ENCODE assay signal across 15 cellular contexts in genomic region chr5:12017037-12017436, GRCh38.
"Had no signal": no experiment of that assay in that cellular context is flagged by ENCODE, and none has a peak within 500 bp of the region (broad histone marks: within the 10 kb centered on the region; RNA-seq: fewer than 3 reads in every experiment).

No MANE protein-coding gene starts in this region.

- DNase-seq: activated CD8-positive, alpha-beta memory T cell treated with anti-CD3 and anti-CD28 coated beads, Interleukin-2, amount 50 U/mL, for 4 hours; activated CD8-positive, alpha-beta T cell treated with anti-CD3 and anti-CD28 coated beads for 36 hours; activated naive CD8-positive, alpha-beta T cell treated with anti-CD3 and anti-CD28 coated beads, Interleukin-2, amount 10 ng/mL, durations not matched to agents 7 days and 5 days; activated T-cell treated with anti-CD3 and anti-CD28 coated beads, Interleukin-2, amount 50 U/mL, for 72 hours; foreskin melanocyte; head of caudate nucleus; left lung; nephron progenitor cell; sigmoid colon; stimulated activated CD4-positive, alpha-beta T cell treated with anti-CD3 and anti-CD28 coated beads, Interleukin-12 subunit alpha, Interleukin-12 subunit beta, amount 100 ng/mL, for 4 hours; stimulated activated CD8-positive, alpha-beta memory T cell treated with anti-CD3 and anti-CD28 coated beads, Interleukin-4, amount 100 ng/mL, for 48 hours had no signal

- ATAC-seq: activated CD8-positive, alpha-beta T cell treated with anti-CD3 and anti-CD28 coated beads for 36 hours; activated T-cell treated with anti-CD3 and anti-CD28 coated beads, Interleukin-2, amount 50 U/mL, for 72 hours; left lung had no signal

- FAIRE-seq: bronchial epithelial cell, islet of Langerhans had no signal

- H3K4me1 ChIP-seq: left lung, sigmoid colon had no signal

- H3K4me3 Mint-ChIP-seq: activated CD8-positive, alpha-beta T cell treated with anti-CD3 and anti-CD28 coated beads for 36 hours; activated naive CD8-positive, alpha-beta T cell treated with anti-CD3 and anti-CD28 coated beads, Interleukin-2, amount 10 ng/mL, durations not matched to agents 7 days and 5 days; activated T-cell treated with anti-CD3 and anti-CD28 coated beads, Interleukin-2, amount 50 U/mL, for 72 hours; memory B cell; nephron progenitor cell; stimulated activated naive CD8-positive, alpha-beta T cell treated with anti-CD3 and anti-CD28 coated beads, Interleukin-15, Interleukin-2, amounts not matched to agents 100 ng/mL and 50 ng/mL, for 24 hours had no signal

- H3K36me3 Mint-ChIP-seq: activated naive CD8-positive, alpha-beta T cell treated with anti-CD3 and anti-CD28 coated beads, Interleukin-2, amount 10 ng/mL, durations not matched to agents 7 days and 5 days; memory B cell had no signal

- H3K27ac ChIP-seq: left lung, sigmoid colon had no signal

- H3K4me3 ChIP-seq: left lung, sigmoid colon had no signal

- H3K9me3 ChIP-seq: sigmoid colon had no signal

- H3K9me3 Mint-ChIP-seq: nephron progenitor cell; stimulated activated naive CD8-positive, alpha-beta T cell treated with anti-CD3 and anti-CD28 coated beads, Interleukin-15, Interleukin-2, amounts not matched to agents 100 ng/mL and 50 ng/mL, for 24 hours had no signal

- H3K36me3 ChIP-seq: left lung, sigmoid colon had no signal

- H3K27me3 ChIP-seq: left lung, sigmoid colon had no signal

- H3K4me1 Mint-ChIP-seq: activated naive CD8-positive, alpha-beta T cell treated with anti-CD3 and anti-CD28 coated beads, Interleukin-2, amount 10 ng/mL, durations not matched to agents 7 days and 5 days; memory B cell had no signal

- H3K27me3 Mint-ChIP-seq: activated CD8-positive, alpha-beta T cell treated with anti-CD3 and anti-CD28 coated beads for 36 hours; activated naive CD8-positive, alpha-beta T cell treated with anti-CD3 and anti-CD28 coated beads, Interleukin-2, amount 10 ng/mL, durations not matched to agents 7 days and 5 days; memory B cell; stimulated activated naive CD8-positive, alpha-beta T cell treated with anti-CD3 and anti-CD28 coated beads, Interleukin-15, Interleukin-2, amounts not matched to agents 100 ng/mL and 50 ng/mL, for 24 hours had no signal

- H3K27ac Mint-ChIP-seq: activated CD8-positive, alpha-beta T cell treated with anti-CD3 and anti-CD28 coated beads for 36 hours; activated naive CD8-positive, alpha-beta T cell treated with anti-CD3 and anti-CD28 coated beads, Interleukin-2, amount 10 ng/mL, durations not matched to agents 7 days and 5 days; activated T-cell treated with anti-CD3 and anti-CD28 coated beads, Interleukin-2, amount 50 U/mL, for 72 hours; memory B cell; nephron progenitor cell; stimulated activated naive CD8-positive, alpha-beta T cell treated with anti-CD3 and anti-CD28 coated beads, Interleukin-15, Interleukin-2, amounts not matched to agents 100 ng/mL and 50 ng/mL, for 24 hours had no signal
